In the genomic region with DNA sequence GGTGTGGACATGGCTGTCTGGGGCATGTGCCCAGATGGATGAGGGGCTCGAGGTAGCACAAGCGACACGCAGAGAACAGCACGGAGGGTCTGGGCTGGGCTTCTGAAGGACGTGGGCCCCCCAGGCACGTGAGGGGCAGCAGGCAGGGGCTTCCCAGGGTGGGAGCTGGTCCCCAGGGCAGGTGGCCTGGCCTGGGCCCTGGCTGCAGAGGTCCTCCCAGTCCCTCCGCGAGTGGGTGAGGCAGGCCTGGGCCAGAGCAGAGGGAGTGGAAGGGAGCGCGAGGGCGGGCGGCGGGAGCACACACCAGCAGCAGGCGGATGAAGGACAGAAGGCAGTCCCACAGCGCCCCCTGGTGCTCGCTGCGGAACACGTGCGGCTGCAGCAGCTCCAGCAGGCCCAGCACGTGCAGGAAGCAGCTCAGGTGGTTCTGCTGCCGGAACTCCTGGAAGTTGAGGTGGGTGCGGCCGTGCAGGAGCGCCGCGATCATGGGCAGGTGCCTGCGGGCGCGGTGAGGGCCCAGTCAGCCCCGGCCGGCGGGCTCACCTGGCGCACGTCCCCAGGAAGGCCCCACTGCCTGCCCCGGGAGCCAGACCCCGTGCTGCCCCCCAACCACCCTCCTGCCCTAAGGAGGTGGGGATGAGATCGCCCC, we compare ENCODE assay signal across 1 cellular context.
TF ChIP-seq lines count a peak whose summit lies in the region.

No MANE protein-coding gene starts in this region.

TF ChIP-seq in HCT116, 20 proteins besides CTCF, POLR2A, EP300 and RAD21:
- TF ChIP-seq, protein P1, sequence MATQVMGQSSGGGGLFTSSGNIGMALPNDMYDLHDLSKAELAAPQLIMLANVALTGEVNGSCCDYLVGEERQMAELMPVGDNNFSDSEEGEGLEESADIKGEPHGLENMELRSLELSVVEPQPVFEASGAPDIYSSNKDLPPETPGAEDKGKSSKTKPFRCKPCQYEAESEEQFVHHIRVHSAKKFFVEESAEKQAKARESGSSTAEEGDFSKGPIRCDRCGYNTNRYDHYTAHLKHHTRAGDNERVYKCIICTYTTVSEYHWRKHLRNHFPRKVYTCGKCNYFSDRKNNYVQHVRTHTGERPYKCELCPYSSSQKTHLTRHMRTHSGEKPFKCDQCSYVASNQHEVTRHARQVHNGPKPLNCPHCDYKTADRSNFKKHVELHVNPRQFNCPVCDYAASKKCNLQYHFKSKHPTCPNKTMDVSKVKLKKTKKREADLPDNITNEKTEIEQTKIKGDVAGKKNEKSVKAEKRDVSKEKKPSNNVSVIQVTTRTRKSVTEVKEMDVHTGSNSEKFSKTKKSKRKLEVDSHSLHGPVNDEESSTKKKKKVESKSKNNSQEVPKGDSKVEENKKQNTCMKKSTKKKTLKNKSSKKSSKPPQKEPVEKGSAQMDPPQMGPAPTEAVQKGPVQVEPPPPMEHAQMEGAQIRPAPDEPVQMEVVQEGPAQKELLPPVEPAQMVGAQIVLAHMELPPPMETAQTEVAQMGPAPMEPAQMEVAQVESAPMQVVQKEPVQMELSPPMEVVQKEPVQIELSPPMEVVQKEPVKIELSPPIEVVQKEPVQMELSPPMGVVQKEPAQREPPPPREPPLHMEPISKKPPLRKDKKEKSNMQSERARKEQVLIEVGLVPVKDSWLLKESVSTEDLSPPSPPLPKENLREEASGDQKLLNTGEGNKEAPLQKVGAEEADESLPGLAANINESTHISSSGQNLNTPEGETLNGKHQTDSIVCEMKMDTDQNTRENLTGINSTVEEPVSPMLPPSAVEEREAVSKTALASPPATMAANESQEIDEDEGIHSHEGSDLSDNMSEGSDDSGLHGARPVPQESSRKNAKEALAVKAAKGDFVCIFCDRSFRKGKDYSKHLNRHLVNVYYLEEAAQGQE (IDR thresholded peaks at IDR 0.05; ENCODE audit: low read depth) = no peak
- TF ChIP-seq FOSL1 (IDR thresholded peaks at IDR 0.05; ENCODE audit: low read depth) = no peak
- TF ChIP-seq EZH2phosphoT487 (IDR thresholded peaks at IDR 0.05; ENCODE audit: borderline replicate concordance) = no peak
- peak; percentile 31; the same call in 1 of the 2 replicates for TF ChIP-seq POLR2AphosphoS5 (IDR thresholded peaks at IDR 0.05; ENCODE audit: low read depth, low read length)
- TF ChIP-seq ELF1 (IDR thresholded peaks at IDR 0.05; ENCODE audit: borderline replicate concordance, low read depth) = no peak
- no peak for TF ChIP-seq JUND (IDR thresholded peaks at IDR 0.05)
- TF ChIP-seq ZFX (IDR thresholded peaks at IDR 0.05) = peak; percentile 59; the same call in 1 of the 2 replicates
- no peak for TF ChIP-seq EZH2 (IDR thresholded peaks at IDR 0.05)
- no peak for TF ChIP-seq CBX3 (IDR thresholded peaks at IDR 0.05; ENCODE audit: low read depth)
- TF ChIP-seq, protein P2, sequence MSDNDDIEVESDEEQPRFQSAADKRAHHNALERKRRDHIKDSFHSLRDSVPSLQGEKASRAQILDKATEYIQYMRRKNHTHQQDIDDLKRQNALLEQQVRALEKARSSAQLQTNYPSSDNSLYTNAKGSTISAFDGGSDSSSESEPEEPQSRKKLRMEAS (IDR thresholded peaks at IDR 0.05) = peak; percentile 98
- peak; percentile 64 for TF ChIP-seq TCF7L2 (IDR thresholded peaks at IDR 0.05; ENCODE audit: borderline replicate concordance, extremely low read depth, insufficient read depth, insufficient read length)
- no peak for TF ChIP-seq CEBPB (IDR thresholded peaks at IDR 0.05; ENCODE audit: low read depth)
- TF ChIP-seq YY1 (IDR thresholded peaks at IDR 0.05; ENCODE audit: extremely low read depth, insufficient replicate concordance, low read depth, low read length) = no peak
TF ChIP-seq in HCT116: peak in this region for 4.
